Comparison of ENCODE assay signal across 18 cellular contexts in the genomic region with DNA sequence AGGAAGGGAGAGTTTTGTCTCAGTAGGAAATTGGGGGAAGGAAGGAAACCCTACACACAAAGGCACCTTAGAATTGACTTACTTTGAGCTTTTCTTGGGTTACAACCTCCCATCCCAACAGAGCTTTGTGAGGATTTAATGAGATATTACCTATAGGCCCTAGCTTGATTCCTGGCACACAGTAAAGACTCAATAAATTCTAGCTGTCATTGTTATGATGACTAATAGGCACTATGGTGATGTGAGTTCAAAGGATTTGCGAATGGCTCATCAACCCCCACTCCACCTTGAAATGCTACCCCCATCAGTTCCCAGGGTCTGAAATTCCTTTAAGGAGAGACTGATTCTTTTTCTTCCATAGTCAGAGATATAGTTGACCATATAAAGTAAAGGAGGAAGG.
A peak's percentile ranks its signal among the peaks of the same experiment; 100 is the strongest.
DNase-seq lines count a peak whose midpoint lies in the region; ATAC-seq, FAIRE-seq and TF ChIP-seq lines count a peak whose summit lies in the region.
"Had no signal": no experiment of that assay in that cellular context is flagged by ENCODE, and none has a peak within 500 bp of the region (broad histone marks: within the 10 kb centered on the region; RNA-seq: fewer than 3 reads in every experiment).

No MANE protein-coding gene starts in this region.

- DNase-seq in activated naive CD4-positive, alpha-beta T cell treated with anti-CD3 and anti-CD28 coated beads, Interleukin-2, amount 50 U/mL, for 72 hours (ENCODE audit: low spot score in 2 of 2), result no peak
- no peak for DNase-seq in activated naive CD4-positive, alpha-beta T cell treated with anti-CD3 and anti-CD28 coated beads, Interleukin-2, amount 50 U/mL, for 16 hours
- DNase-seq in PC-3 (peak; percentile 57), H1 (ENCODE audit: low read depth in 1 of 2, low spot score in 2 of 2) (no peak), NCI-H82 (lab: John Stamatoyannopoulos, UW) (no peak), coronary artery (ENCODE audit: low spot score) (no peak)
- DNase-seq in activated T-helper 1 cell treated with anti-CD3 and anti-CD28 coated beads, Interleukin-12 subunit alpha, Interleukin-12 subunit beta, Interleukin-2, Interleukin-4 antibody, amounts not matched to agents 30 ng/mL and 10 ng/mL and 1 ng/mL, durations not matched to agents 14 hours and 24 hours and 36 hours (ENCODE audit: low spot score), result no peak
- DNase-seq: activated CD8-positive, alpha-beta memory T cell treated with anti-CD3 and anti-CD28 coated beads, Interleukin-2, amount 50 U/mL, for 4 hours; effector memory CD4-positive, alpha-beta T cell; heart right ventricle; NCI-H1105 treated with DMSO at 0.1 percent for 48 hours; NCI-H526 treated with DMSO at 0.1 percent for 48 hours had no signal

- peak; percentile 53 to 72 for ATAC-seq in activated naive CD4-positive, alpha-beta T cell treated with anti-CD3 and anti-CD28 coated beads, Interleukin-2, amount 50 U/mL, for 72 hours
- ATAC-seq in PC-3, result peak; percentile 31
- ATAC-seq: heart right ventricle had no signal

- H3K4ac ChIP-seq in H1 (replicated peaks; ENCODE audit: insufficient read length, low read depth, low read length), result no peak overlapping the region

- H3K23me2 ChIP-seq in H1 (ENCODE audit: low read depth, low read length), result no peaks in the 10 kb centered on the region

- H3K79me2 ChIP-seq in PC-3 (ENCODE audit: low read length) (no peaks in the 10 kb centered on the region), H1 (ENCODE audit: control insufficient read depth in 1 of 2, insufficient read depth in 2 of 2, low read length in 2 of 2) (no peaks in the 10 kb centered on the region)

- no peaks in the 10 kb centered on the region for H3K9me3 Mint-ChIP-seq in activated naive CD4-positive, alpha-beta T cell treated with anti-CD3 and anti-CD28 coated beads, Interleukin-2, amount 50 U/mL, for 72 hours
- no peaks in the 10 kb centered on the region for H3K9me3 Mint-ChIP-seq in stimulated activated naive CD8-positive, alpha-beta T cell treated with anti-CD3 and anti-CD28 coated beads, Interleukin-15, Interleukin-2, amounts not matched to agents 100 ng/mL and 50 ng/mL, for 24 hours
- no peaks in the 10 kb centered on the region for H3K9me3 Mint-ChIP-seq in activated T-helper 1 cell treated with anti-CD3 and anti-CD28 coated beads, Interleukin-12 subunit alpha, Interleukin-12 subunit beta, Interleukin-2, Interleukin-4 antibody, amounts not matched to agents 30 ng/mL and 10 ng/mL and 1 ng/mL, durations not matched to agents 14 hours and 24 hours and 36 hours
- H3K9me3 Mint-ChIP-seq: central memory CD8-positive, alpha-beta T cell had no signal

- H3K4me2 ChIP-seq in PC-3 (ENCODE audit: low read length) (no peak overlapping the region), H1 (ENCODE audit: insufficient read depth in 1 of 2, low read depth in 2 of 2, low read length in 2 of 2) (no peak overlapping the region)
- H3K4me2 ChIP-seq: KMS-11 had no signal

- H3K56ac ChIP-seq in H1 (replicated peaks; ENCODE audit: insufficient read length, low read depth, low read length), result no peak overlapping the region

- H3K9me3 ChIP-seq in PC-3 (ENCODE audit: low read length) (no peaks in the 10 kb centered on the region), H1 (ENCODE audit: insufficient read depth in 2 of 2, low read depth in 1 of 2, low read length in 1 of 2) (no peaks in the 10 kb centered on the region)
- H3K9me3 ChIP-seq: HAP-1, heart right ventricle, vagina had no signal

- H3F3A ChIP-seq in PC-3 (ENCODE audit: low read length, unreplicated experiment), result no peaks in the 10 kb centered on the region

- no peak overlapping the region for H3K18ac ChIP-seq in H1 (ENCODE audit: extremely low read depth, low read length)

- no peak overlapping the region for H4K91ac ChIP-seq in H1 (replicated peaks; ENCODE audit: insufficient read length, low read length)

- no peak overlapping the region for H2BK12ac ChIP-seq in H1 (ENCODE audit: low read depth, low read length)

- no peak overlapping the region for H3K23ac ChIP-seq in H1 (ENCODE audit: insufficient read length)

- no peak overlapping the region for H3K4me3 Mint-ChIP-seq in stimulated activated naive CD8-positive, alpha-beta T cell treated with anti-CD3 and anti-CD28 coated beads, Interleukin-15, Interleukin-2, amounts not matched to agents 100 ng/mL and 50 ng/mL, for 24 hours
- no peak overlapping the region for H3K4me3 Mint-ChIP-seq in activated T-helper 1 cell treated with anti-CD3 and anti-CD28 coated beads, Interleukin-12 subunit alpha, Interleukin-12 subunit beta, Interleukin-2, Interleukin-4 antibody, amounts not matched to agents 30 ng/mL and 10 ng/mL and 1 ng/mL, durations not matched to agents 14 hours and 24 hours and 36 hours
- H3K4me3 Mint-ChIP-seq: central memory CD8-positive, alpha-beta T cell had no signal

- no peak for TF ChIP-seq POLR2A in H1 (IDR thresholded peaks at IDR 0.05; ENCODE audit: control extremely low read depth in 1 of 2, low read depth in 2 of 2, low read length in 2 of 2)

- H3K4me3 ChIP-seq in PC-3 (ENCODE audit: low read length), result no peak overlapping the region
- H3K4me3 ChIP-seq in H1 (ENCODE audit: extremely low read depth in 1 of 4, insufficient read depth in 2 of 4, low read depth in 3 of 4, low read length in 4 of 4), result no peak overlapping the region
- no peak overlapping the region for H3K4me3 ChIP-seq in coronary artery
- H3K4me3 ChIP-seq: HAP-1, heart right ventricle, vagina had no signal

- H3K36me3 Mint-ChIP-seq in activated naive CD4-positive, alpha-beta T cell treated with anti-CD3 and anti-CD28 coated beads, Interleukin-2, amount 50 U/mL, for 72 hours, result no peaks in the 10 kb centered on the region
- H3K36me3 Mint-ChIP-seq in stimulated activated naive CD8-positive, alpha-beta T cell treated with anti-CD3 and anti-CD28 coated beads, Interleukin-15, Interleukin-2, amounts not matched to agents 100 ng/mL and 50 ng/mL, for 24 hours (ENCODE audit: low read depth), result no peaks in the 10 kb centered on the region
- no peaks in the 10 kb centered on the region for H3K36me3 Mint-ChIP-seq in activated T-helper 1 cell treated with anti-CD3 and anti-CD28 coated beads, Interleukin-12 subunit alpha, Interleukin-12 subunit beta, Interleukin-2, Interleukin-4 antibody, amounts not matched to agents 30 ng/mL and 10 ng/mL and 1 ng/mL, durations not matched to agents 14 hours and 24 hours and 36 hours (ENCODE audit: low read depth)

- no peaks in the 10 kb centered on the region for H3K36me3 ChIP-seq in PC-3 (ENCODE audit: low read depth, low read length)
- no peaks in the 10 kb centered on the region for H3K36me3 ChIP-seq in H1 (ENCODE audit: control insufficient read depth in 2 of 4, insufficient read depth in 4 of 4, low read length in 3 of 4)
- H3K36me3 ChIP-seq: HAP-1, heart right ventricle, vagina had no signal

- H2BK5ac ChIP-seq in H1 (ENCODE audit: low read depth, low read length), result no peak overlapping the region

- POLR2A ChIA-PET in PC-3 (lab: Charles Lee; ENCODE audit: unreplicated experiment), result no interaction called here
- POLR2A ChIA-PET in H1 (lab: Charles Lee; ENCODE audit: partially characterized antibody), result interaction anchor here (0.8 kb wide), 1 partner anchor 11 kb away, joined by 3 read pairs; no protein-coding TSS in a partner anchor

- no peak overlapping the region for H2BK120ac ChIP-seq in H1 (replicated peaks; ENCODE audit: low read depth, low read length)

- intact Hi-C loops in PC-3 (cut with micrococcal nuclease), result no loop called here
- intact Hi-C loops in activated T-helper 1 cell treated with anti-CD3 and anti-CD28 coated beads, Interleukin-12 subunit alpha, Interleukin-12 subunit beta, Interleukin-2, Interleukin-4 antibody, amounts not matched to agents 30 ng/mL and 10 ng/mL and 1 ng/mL, durations not matched to agents 14 hours and 24 hours and 36 hours (cut with micrococcal nuclease), result loop anchor here (1.0 kb wide), 1 partner anchor 48 kb away; no protein-coding TSS in a partner anchor

- H3K14ac ChIP-seq in H1 (ENCODE audit: insufficient read length), result no peak overlapping the region

- no TSS peak for BruUV-seq in PC-3 (replicated peaks; lab: Mats Ljungman, UMichigan)

- TF ChIP-seq CTCF in PC-3 (conservative IDR thresholded peaks at IDR 0.05; ENCODE audit: low read depth, low read length), result no peak
- no peak for TF ChIP-seq CTCF in H1 (IDR thresholded peaks at IDR 0.05; ENCODE audit: control extremely low read depth in 1 of 3, insufficient read depth in 1 of 3, low read depth in 1 of 3, low read length in 3 of 3)
- TF ChIP-seq CTCF in coronary artery (IDR thresholded peaks at IDR 0.05), result no peak

- H4K20me1 ChIP-seq in PC-3 (ENCODE audit: low read length), result no peaks in the 10 kb centered on the region
- H4K20me1 ChIP-seq in H1 (replicated peaks in 1 of 2; ENCODE audit: control insufficient read depth in 1 of 2, insufficient read depth in 2 of 2, low read length in 2 of 2), result no peaks in the 10 kb centered on the region

- no peak for FAIRE-seq in H1 (lab: Jason Lieb, UNC)
- FAIRE-seq: islet of Langerhans had no signal

- no peak overlapping the region for H4K8ac ChIP-seq in H1 (ENCODE audit: extremely low read depth, insufficient read depth, low read length)

- no peak for TF ChIP-seq RAD21 in H1 (IDR thresholded peaks at IDR 0.05 in 1 of 2, conservative IDR thresholded peaks at IDR 0.05 in 1 of 2; ENCODE audit: low read depth in 2 of 2, low read length in 2 of 2)

- H2BK15ac ChIP-seq in H1 (ENCODE audit: low read length), result no peak overlapping the region

- TF ChIP-seq EP300 in H1 (IDR thresholded peaks at IDR 0.05; ENCODE audit: borderline replicate concordance in 1 of 2, low read depth in 2 of 2, low read length in 2 of 2), result no peak

- peak overlapping the region; percentile 60 to 71 for H3K27ac Mint-ChIP-seq in activated naive CD4-positive, alpha-beta T cell treated with anti-CD3 and anti-CD28 coated beads, Interleukin-2, amount 50 U/mL, for 72 hours
- peak overlapping the region; percentile 41 for H3K27ac Mint-ChIP-seq in stimulated activated naive CD8-positive, alpha-beta T cell treated with anti-CD3 and anti-CD28 coated beads, Interleukin-15, Interleukin-2, amounts not matched to agents 100 ng/mL and 50 ng/mL, for 24 hours
- no peak overlapping the region for H3K27ac Mint-ChIP-seq in activated T-helper 1 cell treated with anti-CD3 and anti-CD28 coated beads, Interleukin-12 subunit alpha, Interleukin-12 subunit beta, Interleukin-2, Interleukin-4 antibody, amounts not matched to agents 30 ng/mL and 10 ng/mL and 1 ng/mL, durations not matched to agents 14 hours and 24 hours and 36 hours

- 0 out of 2 replicates have a peak overlapping the region, but pooled peaks have one; percentile 36 for H3K27ac ChIP-seq in PC-3 (ENCODE audit: low read length)
- no peak overlapping the region for H3K27ac ChIP-seq in H1 (ENCODE audit: low read depth, low read length)
- no peak overlapping the region for H3K27ac ChIP-seq in coronary artery
- H3K27ac ChIP-seq: heart right ventricle, KMS-11, vagina had no signal

- no peaks in the 10 kb centered on the region for H3K79me1 ChIP-seq in H1 (ENCODE audit: low read depth, low read length)

- H2BK20ac ChIP-seq in H1 (ENCODE audit: low read length), result no peak overlapping the region

- peaks cover 44% of the 10 kb centered on the region for H3K4me1 Mint-ChIP-seq in stimulated activated naive CD8-positive, alpha-beta T cell treated with anti-CD3 and anti-CD28 coated beads, Interleukin-15, Interleukin-2, amounts not matched to agents 100 ng/mL and 50 ng/mL, for 24 hours (ENCODE audit: low read depth)
- H3K4me1 Mint-ChIP-seq in activated T-helper 1 cell treated with anti-CD3 and anti-CD28 coated beads, Interleukin-12 subunit alpha, Interleukin-12 subunit beta, Interleukin-2, Interleukin-4 antibody, amounts not matched to agents 30 ng/mL and 10 ng/mL and 1 ng/mL, durations not matched to agents 14 hours and 24 hours and 36 hours (ENCODE audit: low read depth), result peaks cover 51% of the 10 kb centered on the region
- H3K4me1 Mint-ChIP-seq: central memory CD8-positive, alpha-beta T cell had no signal

- H2AK5ac ChIP-seq in H1 (ENCODE audit: low read depth, low read length), result no peak overlapping the region

- WGBS in H1 (ENCODE audit: extremely low coverage in 1 of 2, insufficient coverage in 1 of 2, insufficient read length in 1 of 2, insufficient replicate concordance in 2 of 2, low coverage in 1 of 2, low lambda C conversion rate in 2 of 2, missing lambda C conversion rate in 1 of 2), 2 experiments, result 86% methylated on average over 1 of the region's 1 CpG; no CpG with 5 or more reads in 1 of the 2 experiments

- CTCF ChIA-PET in PC-3 (lab: Charles Lee) (no interaction called here), H1 (lab: Charles Lee; ENCODE audit: partially characterized antibody) (interaction anchor here (0.7 to 2.1 kb wide), 9 partner anchors 9 to 179 kb away, joined by 3 to 16 read pairs (median 3); no protein-coding TSS in a partner anchor)

- H3K9me2 ChIP-seq in PC-3 (replicated peaks; ENCODE audit: low read length), result no peaks in the 10 kb centered on the region

- H2AFZ ChIP-seq in PC-3 (ENCODE audit: low read length) (no peak overlapping the region), H1 (ENCODE audit: low read length) (0 out of 2 replicates have a peak overlapping the region, but pooled peaks have one; percentile 12)

- no peaks in the 10 kb centered on the region for H3K27me3 Mint-ChIP-seq in stimulated activated naive CD8-positive, alpha-beta T cell treated with anti-CD3 and anti-CD28 coated beads, Interleukin-15, Interleukin-2, amounts not matched to agents 100 ng/mL and 50 ng/mL, for 24 hours
- H3K27me3 Mint-ChIP-seq in activated T-helper 1 cell treated with anti-CD3 and anti-CD28 coated beads, Interleukin-12 subunit alpha, Interleukin-12 subunit beta, Interleukin-2, Interleukin-4 antibody, amounts not matched to agents 30 ng/mL and 10 ng/mL and 1 ng/mL, durations not matched to agents 14 hours and 24 hours and 36 hours (ENCODE audit: insufficient read depth), result no peaks in the 10 kb centered on the region
- H3K27me3 Mint-ChIP-seq: central memory CD8-positive, alpha-beta T cell had no signal

- H3K9ac ChIP-seq in PC-3 (ENCODE audit: low read length) (no peak overlapping the region), H1 (replicated peaks in 1 of 4; ENCODE audit: extremely low read depth in 1 of 4, low read depth in 3 of 4, low read length in 3 of 4) (no peak overlapping the region)
- H3K9ac ChIP-seq: KMS-11 had no signal

- H3K27me3 ChIP-seq in PC-3 (ENCODE audit: low read length) (no peaks in the 10 kb centered on the region), H1 (replicated peaks in 1 of 4; ENCODE audit: control insufficient read depth in 3 of 4, extremely low read depth in 1 of 4, insufficient read depth in 3 of 4, low read length in 3 of 4) (no peaks in the 10 kb centered on the region)
- H3K27me3 ChIP-seq: heart right ventricle, vagina had no signal

- peaks cover 10% of the 10 kb centered on the region; the same call in 1 of the 2 replicates for H3K4me1 ChIP-seq in PC-3 (ENCODE audit: insufficient read depth, low read length)
- peaks cover 0 to 3% (median 2%) of the 10 kb centered on the region in 4 experiments; a peak in 3 of 7 replicates for H3K4me1 ChIP-seq in H1 (replicated peaks in 1 of 4; ENCODE audit: control insufficient read depth in 3 of 4, insufficient read depth in 4 of 4, low read length in 3 of 4)
- H3K4me1 ChIP-seq: HAP-1, vagina had no signal

- no peak overlapping the region for H4K5ac ChIP-seq in H1 (ENCODE audit: insufficient read length, low read depth, low read length)
